ENCODE assay signal across 28 cellular contexts in genomic region chr7:85262891-85263290, GRCh38.
"Had no signal": no experiment of that assay in that cellular context is flagged by ENCODE, and none has a peak within 500 bp of the region (broad histone marks: within the 10 kb centered on the region; RNA-seq: fewer than 3 reads in every experiment).

No MANE protein-coding gene starts in this region.

- H3K36me3 ChIP-seq: brain microvascular endothelial cell, sigmoid colon, stomach, suprapubic skin, transverse colon, uterus had no signal

- H2AFZ ChIP-seq: hepatocyte had no signal

- FAIRE-seq: colon had no signal

- H3K4me1 Mint-ChIP-seq: activated naive CD4-positive, alpha-beta T cell treated with anti-CD3 and anti-CD28 coated beads, Interleukin-2, amount 50 U/mL, for 24 hours; immature natural killer cell; natural killer cell; stimulated activated memory B cell treated with anti-CD40 and anti-IgM and Interleukin-4, amounts not matched to agents 10 μg/mL and 1 μg/mL and 100 μg/mL, for 72 hours had no signal

- H3K27me3 Mint-ChIP-seq: progenitor cell of endocrine pancreas; stimulated activated memory B cell treated with anti-CD40 and anti-IgM and Interleukin-4, amounts not matched to agents 10 μg/mL and 1 μg/mL and 100 μg/mL, for 72 hours had no signal

- H3K27ac Mint-ChIP-seq: activated naive CD4-positive, alpha-beta T cell treated with anti-CD3 and anti-CD28 coated beads, Interleukin-2, amount 50 U/mL, for 24 hours; immature natural killer cell; natural killer cell; progenitor cell of endocrine pancreas; stimulated activated memory B cell treated with anti-CD40 and anti-IgM and Interleukin-4, amounts not matched to agents 10 μg/mL and 1 μg/mL and 100 μg/mL, for 72 hours had no signal

- H3K4me3 ChIP-seq: dorsolateral prefrontal cortex, hepatocyte, lung, sigmoid colon, smooth muscle cell, stomach, suprapubic skin, transverse colon, uterus had no signal

- ATAC-seq: left lobe of liver; natural killer cell; stimulated activated memory B cell treated with anti-CD40 and anti-IgM and Interleukin-4, amounts not matched to agents 10 μg/mL and 1 μg/mL and 100 μg/mL, for 72 hours had no signal

- H3K9me3 ChIP-seq: sigmoid colon, stomach, suprapubic skin, transverse colon, uterus had no signal

- H3K36me3 Mint-ChIP-seq: activated naive CD4-positive, alpha-beta T cell treated with anti-CD3 and anti-CD28 coated beads, Interleukin-2, amount 50 U/mL, for 24 hours; immature natural killer cell; stimulated activated memory B cell treated with anti-CD40 and anti-IgM and Interleukin-4, amounts not matched to agents 10 μg/mL and 1 μg/mL and 100 μg/mL, for 72 hours had no signal

- H3K27ac ChIP-seq: brain microvascular endothelial cell, dorsolateral prefrontal cortex, hepatocyte, sigmoid colon, stomach, suprapubic skin, transverse colon, uterus had no signal

- H3K4me2 ChIP-seq: hepatocyte, smooth muscle cell had no signal

- H3K4me1 ChIP-seq: sigmoid colon, stomach, suprapubic skin, transverse colon, uterus had no signal

- H3K4me3 Mint-ChIP-seq: activated naive CD4-positive, alpha-beta T cell treated with anti-CD3 and anti-CD28 coated beads, Interleukin-2, amount 50 U/mL, for 24 hours; immature natural killer cell; natural killer cell; stimulated activated memory B cell treated with anti-CD40 and anti-IgM and Interleukin-4, amounts not matched to agents 10 μg/mL and 1 μg/mL and 100 μg/mL, for 72 hours had no signal

- H3K27me3 ChIP-seq: brain microvascular endothelial cell, dorsolateral prefrontal cortex, hepatocyte, sigmoid colon, stomach, suprapubic skin, transverse colon, uterus had no signal

- DNase-seq: activated CD4-positive, alpha-beta T cell treated with anti-CD3 and anti-CD28 coated beads, Interleukin-2, amount 50 U/mL, for 1 hour; activated CD4-positive, CD25-positive, alpha-beta regulatory T cell treated with anti-CD3 and anti-CD28 coated beads, Interleukin-2, amount 50 U/mL, for 72 hours; activated gamma-delta T cell treated with Interleukin-2 at 50 U/mL for 16 hours; activated T-cell treated with anti-CD3 and anti-CD28 coated beads, Interleukin-2, amount 50 U/mL, for 1 hour; aorta; brain microvascular endothelial cell; central memory CD4-positive, alpha-beta T cell; dorsolateral prefrontal cortex; erythroblast; foreskin fibroblast; immature natural killer cell; midbrain; natural killer cell; retina; sigmoid colon; stimulated activated CD4-positive, alpha-beta T cell treated with anti-CD3 and anti-CD28 coated beads, Interleukin-15, amount 100 ng/mL, for 24 hours; stomach; transverse colon; uterus had no signal

- H3K79me2 ChIP-seq: hepatocyte had no signal
